18 cellular contexts compared by ENCODE assay signal in the genomic region with DNA sequence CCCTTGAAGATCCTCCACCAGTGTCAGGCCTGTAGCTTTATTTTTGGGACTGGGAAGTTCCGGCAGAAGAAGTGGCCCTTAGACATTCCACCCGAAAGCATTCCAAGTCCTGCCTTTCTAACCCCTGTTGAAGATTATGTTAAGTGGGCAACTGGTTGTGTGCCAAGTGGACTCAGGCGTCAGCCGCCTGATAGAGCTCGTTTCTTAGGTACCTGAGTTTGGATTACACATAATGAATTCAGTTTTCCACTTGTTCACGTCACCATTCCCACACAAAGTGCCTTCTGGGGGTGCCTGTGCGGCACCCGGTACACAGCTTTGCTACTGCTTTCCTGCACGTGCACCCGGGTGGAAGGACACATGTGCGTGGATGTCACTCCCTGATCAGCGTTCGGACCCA.
"Had no signal": no experiment of that assay in that cellular context is flagged by ENCODE, and none has a peak within 500 bp of the region (broad histone marks: within the 10 kb centered on the region; RNA-seq: fewer than 3 reads in every experiment).

No MANE protein-coding gene starts in this region.

- H3K4me1 Mint-ChIP-seq: immature natural killer cell had no signal

- H3K4me1 ChIP-seq: tibial artery had no signal

- H3K27ac Mint-ChIP-seq: activated T-cell treated with anti-CD3 and anti-CD28 coated beads, Interleukin-2, amount 50 U/mL, for 72 hours; immature natural killer cell had no signal

- H3K9me3 ChIP-seq: tibial artery had no signal

- H3K27ac ChIP-seq: brain microvascular endothelial cell, coronary artery, tibial artery, WERI-Rb-1 had no signal

- H3K36me3 ChIP-seq: brain microvascular endothelial cell, tibial artery, WERI-Rb-1 had no signal

- H3K36me3 Mint-ChIP-seq: immature natural killer cell had no signal

- H3K4me3 Mint-ChIP-seq: activated T-cell treated with anti-CD3 and anti-CD28 coated beads, Interleukin-2, amount 50 U/mL, for 72 hours; immature natural killer cell; nephron progenitor cell had no signal

- ATAC-seq: activated T-cell treated with anti-CD3 and anti-CD28 coated beads, Interleukin-2, amount 50 U/mL, for 72 hours had no signal

- DNase-seq: activated CD4-positive, alpha-beta T cell treated with anti-CD3 and anti-CD28 coated beads for 1 hour; activated CD4-positive, alpha-beta T cell treated with anti-CD3 and anti-CD28 coated beads, Interleukin-2, amount 50 U/mL, for 4 hours; activated effector memory CD4-positive, alpha-beta T cell treated with anti-CD3 and anti-CD28 coated beads, Interleukin-2, amount 50 U/mL, for 16 hours; activated naive CD4-positive, alpha-beta T cell treated with anti-CD3 and anti-CD28 coated beads, Interleukin-2, amount 50 U/mL, for 16 hours; activated T-cell treated with anti-CD3 and anti-CD28 coated beads, Interleukin-2, amount 50 U/mL, for 72 hours; aorta; brain microvascular endothelial cell; immature natural killer cell; mammary epithelial cell; nephron progenitor cell; occipital lobe; retina; stimulated activated CD4-positive, alpha-beta T cell treated with anti-CD3 and anti-CD28 coated beads, Interleukin-2, amount 100 ng/mL, for 24 hours; stimulated activated naive CD4-positive, alpha-beta T cell treated with Interleukin-2 at 50 U/mL for 16 hours; T-helper 2 cell; tibial artery; WERI-Rb-1 had no signal

- H3K4me3 ChIP-seq: coronary artery, tibial artery had no signal

- H3K9me3 Mint-ChIP-seq: activated T-cell treated with anti-CD3 and anti-CD28 coated beads, Interleukin-2, amount 50 U/mL, for 72 hours; immature natural killer cell; nephron progenitor cell had no signal

- H3K27me3 ChIP-seq: brain microvascular endothelial cell, tibial artery had no signal
